Comparison of ENCODE assay signal across 27 cellular contexts in the genomic region with DNA sequence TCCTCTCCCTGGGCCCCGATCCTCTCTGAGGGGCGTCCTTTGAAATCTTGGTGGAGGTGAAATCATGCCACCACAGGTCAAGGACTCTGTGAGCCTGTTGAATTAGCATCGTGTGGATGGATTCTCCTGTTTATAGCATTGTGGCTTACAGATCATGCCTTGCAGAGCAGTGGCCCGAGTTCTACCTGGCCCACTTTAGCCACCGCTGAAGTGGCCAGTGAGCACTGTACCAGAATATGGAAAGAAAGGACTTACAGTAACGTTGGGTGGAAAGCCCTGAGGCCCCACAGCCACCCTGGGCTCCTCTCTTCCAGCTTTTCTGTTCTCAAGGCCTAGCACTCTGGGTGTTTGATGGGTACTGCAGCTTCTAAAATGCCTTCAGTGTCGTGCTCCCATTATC. TPM values are rescaled to one million over a fixed set of nuclear protein-coding genes. Genes with fewer than 3 reads are reported as not detected.
"Had no signal": no experiment of that assay in that cellular context is flagged by ENCODE, and none has a peak within 500 bp of the region (broad histone marks: within the 10 kb centered on the region; RNA-seq: fewer than 3 reads in every experiment).

No MANE protein-coding gene starts in this region.

- H3K4me3 ChIP-seq: stomach, suprapubic skin, testis, thoracic aorta, thyroid gland, tibial artery, tibial nerve, transverse colon, upper lobe of left lung, upper lobe of right lung, uterus, vagina had no signal

- H3K4me1 ChIP-seq: stomach, suprapubic skin, testis, thyroid gland, tibial artery, tibial nerve, transverse colon, upper lobe of left lung, upper lobe of right lung, uterus, vagina had no signal

- H3K27ac ChIP-seq: stomach, suprapubic skin, testis, thoracic aorta, thyroid gland, tibial artery, tibial nerve, transverse colon, upper lobe of left lung, upper lobe of right lung, uterus, vagina had no signal

- DNase-seq: stimulated activated CD4-positive, alpha-beta T cell treated with anti-CD3 and anti-CD28 coated beads, Interleukin-2, amount 100 ng/mL, for 48 hours; stimulated activated CD4-positive, alpha-beta T cell treated with anti-CD3 and anti-CD28 coated beads, Interleukin-4, amount 100 ng/mL, for 1 hour; stimulated activated CD4-positive, alpha-beta T cell treated with anti-CD3 and anti-CD28 coated beads, Interleukin-4, amount 100 ng/mL, for 24 hours; stimulated activated CD4-positive, alpha-beta T cell treated with anti-CD3 and anti-CD28 coated beads, Interleukin-4, amount 100 ng/mL, for 4 hours; stimulated activated CD8-positive, alpha-beta memory T cell treated with anti-CD3 and anti-CD28 coated beads, Interleukin-4, amount 100 ng/mL, for 48 hours; stimulated activated naive B cell treated with anti-CD40 and anti-IgM and Interleukin-4, amounts not matched to agents 10 μg/mL and 1 μg/mL and 100 μg/mL, for 72 hours; stimulated activated naive CD4-positive, alpha-beta T cell; stimulated activated naive CD4-positive, alpha-beta T cell treated with Interleukin-2 at 50 U/mL for 16 hours; stimulated activated naive CD8-positive, alpha-beta T cell treated with anti-CD3 and anti-CD28 coated beads, Interleukin-15, amount 100 ng/mL, for 72 hours; stimulated activated naive CD8-positive, alpha-beta T cell treated with anti-CD3 and anti-CD28 coated beads, Interleukin-15, Interleukin-2, amounts not matched to agents 100 U/mL and 50 U/mL, for 24 hours; stomach; substantia nigra; testis; thyroid gland; tibial artery; transverse colon; trophoblast cell; upper lobe of left lung; upper lobe of right lung; uterus had no signal

- H3K36me3 ChIP-seq: stomach, suprapubic skin, thoracic aorta, thyroid gland, tibial artery, tibial nerve, transverse colon, upper lobe of left lung, upper lobe of right lung, uterus, vagina had no signal

- ATAC-seq: stimulated activated memory B cell treated with anti-CD40 and anti-IgM and Interleukin-4, amounts not matched to agents 10 μg/mL and 1 μg/mL and 100 μg/mL, for 72 hours; stimulated activated naive B cell treated with anti-CD40 and anti-IgM and Interleukin-4, amounts not matched to agents 10 μg/mL and 1 μg/mL and 100 μg/mL, for 72 hours; stimulated activated naive CD8-positive, alpha-beta T cell treated with anti-CD3 and anti-CD28 coated beads, Interleukin-15, amount 100 ng/mL, for 72 hours; stimulated activated naive CD8-positive, alpha-beta T cell treated with anti-CD3 and anti-CD28 coated beads, Interleukin-15, Interleukin-2, amounts not matched to agents 100 U/mL and 50 U/mL, for 24 hours; upper lobe of right lung had no signal

- H3K27me3 ChIP-seq: stomach, suprapubic skin, testis, thyroid gland, tibial artery, tibial nerve, transverse colon, upper lobe of left lung, upper lobe of right lung, uterus, vagina had no signal

- H3K9me3 ChIP-seq: stomach, testis, thoracic aorta, thyroid gland, tibial artery, tibial nerve, transverse colon, upper lobe of left lung, upper lobe of right lung, uterus, vagina had no signal

RNA-seq across cellular contexts. Expression of a gene that starts 35.3 kb away (rescaled TPM):
- total RNA-seq: subcutaneous adipose tissue, suprapubic skin, temporal lobe, tibial nerve, transverse colon, upper lobe of left lung, upper lobe of right lung, vagina had no signal
- polyA plus RNA-seq: stomach had no signal
